ENCODE assay signal across 31 cellular contexts in the genomic region with DNA sequence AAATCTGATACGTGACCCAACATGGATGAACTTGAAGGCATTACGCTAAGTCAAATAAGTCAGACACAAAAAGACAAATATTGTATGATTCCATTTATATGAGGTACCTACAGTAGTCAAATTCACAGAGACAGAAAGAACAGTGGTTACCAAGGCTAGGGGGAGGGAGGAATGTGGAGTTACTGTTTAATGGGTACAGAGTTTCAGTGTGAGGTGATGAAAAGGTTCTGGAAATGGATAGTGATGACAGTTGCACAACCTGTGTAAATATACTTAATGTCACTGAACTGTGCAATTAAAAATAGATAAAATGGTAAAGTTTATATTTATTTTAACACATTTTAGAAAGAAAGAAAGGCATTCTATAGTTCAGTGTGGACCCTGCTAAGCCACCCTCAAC. TPM values are rescaled to one million over a fixed set of nuclear protein-coding genes. Genes with fewer than 3 reads are reported as not detected.
A peak's percentile ranks its signal among the peaks of the same experiment; 100 is the strongest.
DNase-seq lines count a peak whose midpoint lies in the region; ATAC-seq, FAIRE-seq and TF ChIP-seq lines count a peak whose summit lies in the region.
"Had no signal": no experiment of that assay in that cellular context is flagged by ENCODE, and none has a peak within 500 bp of the region (broad histone marks: within the 10 kb centered on the region; RNA-seq: fewer than 3 reads in every experiment).

No MANE protein-coding gene starts in this region.

- ATAC-seq in HepG2 (peak; percentile 86), right lobe of liver (peak; percentile 89 to 95 (median 93)), PC-3 (no peak)
- ATAC-seq: GM12878 had no signal

- peaks cover 52% of the 10 kb centered on the region for H3K4me1 ChIP-seq in HepG2 (ENCODE audit: insufficient read depth, low read length)
- peaks cover 0 to 11% (median 4%) of the 10 kb centered on the region in 4 donors for H3K4me1 ChIP-seq in right lobe of liver
- H3K4me1 ChIP-seq in PC-3 (ENCODE audit: insufficient read depth, low read length), result peaks cover 28% of the 10 kb centered on the region
- H3K4me1 ChIP-seq in uterus, result no peaks in the 10 kb centered on the region
- H3K4me1 ChIP-seq: BE2C, BLaER1 had no signal

- BruUV-seq in HepG2 (replicated peaks; lab: Mats Ljungman, UMichigan), result no TSS peak
- BruUV-seq in PC-3 (replicated peaks; lab: Mats Ljungman, UMichigan), result no TSS peak

- H3F3A ChIP-seq in PC-3 (ENCODE audit: low read length, unreplicated experiment), result no peaks in the 10 kb centered on the region

- H3K27ac ChIP-seq in HepG2 (ENCODE audit: extremely low read length, insufficient read depth, low read length), result no peak overlapping the region
- no peak overlapping the region for H3K27ac ChIP-seq in right lobe of liver
- H3K27ac ChIP-seq in PC-3 (ENCODE audit: low read length), result no peak overlapping the region
- no peak overlapping the region for H3K27ac ChIP-seq in uterus
- H3K27ac ChIP-seq: BLaER1 had no signal

- H3K27me3 ChIP-seq in HepG2 (ENCODE audit: control insufficient read depth in 1 of 2, insufficient read depth in 2 of 2, low read length in 2 of 2) (peaks cover 0 to 11% of the 10 kb centered on the region in 2 experiments; a peak in 2 of 5 replicates), right lobe of liver (no peaks in the 10 kb centered on the region), PC-3 (ENCODE audit: low read length) (no peaks in the 10 kb centered on the region), uterus (no peaks in the 10 kb centered on the region)
- H3K27me3 ChIP-seq: BE2C, BLaER1 had no signal

- TF ChIP-seq EP300 in HepG2 (IDR thresholded peaks at IDR 0.05; ENCODE audit: low read depth in 2 of 2, low read length in 2 of 2), result peak in 1 of 2 experiments; percentile 69; a peak in 2 of 4 replicates
- TF ChIP-seq EP300 in HepG2 (CRISPR knock-in tag; IDR thresholded peaks at IDR 0.05; ENCODE audit: borderline replicate concordance), result 0 out of 2 replicates have a peak, but pooled peaks have one; percentile 10

- POLR2A ChIA-PET in HepG2 (lab: Yijun Ruan, JAX), result no interaction called here
- POLR2A ChIA-PET in PC-3 (lab: Charles Lee; ENCODE audit: unreplicated experiment), result no interaction called here

- DNase-seq in HepG2 (ENCODE audit: low spot score) (peak; percentile 67), right lobe of liver (no peak), iPS-NIHi7 (ENCODE audit: extremely low spot score) (no peak), PC-3 (no peak), uterus (no peak)
- DNase-seq: 8988T; ACHN; BE2C; C1 segment of cervical spinal cord; CD4-positive, alpha-beta memory T cell; CD4-positive, CD25-positive, alpha-beta regulatory T cell; CD8-positive, alpha-beta memory T cell; COR-L47; DMS 273 treated with DMSO at 0.1 percent for 48 hours; DMS153; DMS53; DMS79; DND-41; EL; GDM1 had no signal

- H3K79me2 ChIP-seq in HepG2 (ENCODE audit: insufficient read depth, low read length) (no peaks in the 10 kb centered on the region), PC-3 (ENCODE audit: low read length) (no peaks in the 10 kb centered on the region)

- H3K9ac ChIP-seq in HepG2 (ENCODE audit: insufficient read depth, low read depth, low read length), result no peak overlapping the region
- H3K9ac ChIP-seq in PC-3 (ENCODE audit: low read length), result no peak overlapping the region
- H3K9ac ChIP-seq: BLaER1 had no signal

- 51% methylated on average over 2 of the region's 2 CpGs for WGBS in HepG2 (ENCODE audit: low lambda C conversion rate)
- 61% methylated on average over 2 of the region's 2 CpGs for WGBS in right lobe of liver (ENCODE audit: insufficient coverage, low coverage, low lambda C conversion rate, missing lambda C conversion rate)

- in situ Hi-C loops in HepG2 (cut with HindIII; ENCODE audit: extremely low pct_ligation_motif_present, low pct_unique_long_range_greater_than_20kb), result loop anchor here (25.0 kb wide), 1 partner anchor 346 kb away; no protein-coding TSS in a partner anchor

- CTCF ChIA-PET in HepG2 (lab: Yijun Ruan, JAX; ENCODE audit: low intra/inter-chr PET ratio, low total read pairs) (no interaction called here), PC-3 (lab: Charles Lee) (no interaction called here)

- H3K9me2 ChIP-seq in PC-3 (replicated peaks; ENCODE audit: low read length), result no peaks in the 10 kb centered on the region

- H3K9me3 ChIP-seq in HepG2 (ENCODE audit: low read length), result peaks cover 13% of the 10 kb centered on the region
- H3K9me3 ChIP-seq in right lobe of liver, result no peaks in the 10 kb centered on the region
- H3K9me3 ChIP-seq in PC-3 (ENCODE audit: low read length), result peaks cover 14% of the 10 kb centered on the region
- no peaks in the 10 kb centered on the region for H3K9me3 ChIP-seq in uterus
- H3K9me3 ChIP-seq: BE2C had no signal

- H2AFZ ChIP-seq in HepG2 (ENCODE audit: low read length) (no peak overlapping the region), PC-3 (ENCODE audit: low read length) (no peak overlapping the region)

- FAIRE-seq in islet of Langerhans (lab: Jason Lieb, UNC) (peak; percentile 64), HepG2 (lab: Jason Lieb, UNC) (peak; percentile 52)
- FAIRE-seq: A204.1, GM12878, GM12892, GM18507, GM19239 had no signal

- H3K4me3 ChIP-seq in HepG2 (replicated peaks in 1 of 3; ENCODE audit: insufficient read depth in 1 of 3, low read depth in 2 of 3, low read length in 3 of 3) (no peak overlapping the region), right lobe of liver (no peak overlapping the region), PC-3 (ENCODE audit: low read length) (no peak overlapping the region), uterus (no peak overlapping the region)
- H3K4me3 ChIP-seq: BLaER1, GM12878 had no signal

- TF ChIP-seq CTCF in HepG2 (CRISPR knock-in tag; IDR thresholded peaks at IDR 0.05) (no peak), right lobe of liver (IDR thresholded peaks at IDR 0.05) (no peak), PC-3 (conservative IDR thresholded peaks at IDR 0.05; ENCODE audit: low read depth, low read length) (no peak), uterus (IDR thresholded peaks at IDR 0.05) (no peak)

- TF ChIP-seq POLR2A in HepG2 (IDR thresholded peaks at IDR 0.05; ENCODE audit: insufficient read depth in 1 of 2, low read depth in 2 of 2, low read length in 2 of 2), result no peak
- no peak for TF ChIP-seq POLR2A in right lobe of liver (IDR thresholded peaks at IDR 0.05)
- no peak for TF ChIP-seq POLR2A in uterus (IDR thresholded peaks at IDR 0.05)

- no peaks in the 10 kb centered on the region for H4K20me1 ChIP-seq in HepG2 (ENCODE audit: insufficient read depth, low read length)
- no peaks in the 10 kb centered on the region for H4K20me1 ChIP-seq in PC-3 (ENCODE audit: low read length)
- H4K20me1 ChIP-seq: BLaER1 had no signal

- H3K4me2 ChIP-seq in HepG2 (ENCODE audit: low read depth, low read length) (peak overlapping the region; percentile 14; the same call in 1 of the 2 replicates), PC-3 (ENCODE audit: low read length) (no peak overlapping the region)
- H3K4me2 ChIP-seq: BLaER1 had no signal

- intact Hi-C loops in HepG2 (cut with micrococcal nuclease; ENCODE audit: unreplicated experiment) (no loop called here), right lobe of liver (cut with DNase I) (no loop called here), PC-3 (cut with micrococcal nuclease) (no loop called here), uterus (cut with DNase I; ENCODE audit: low total_unique reads) (no loop called here)

- H3K36me3 ChIP-seq in HepG2 (replicated peaks in 1 of 2; ENCODE audit: control insufficient read depth in 1 of 2, insufficient read depth in 2 of 2, low read length in 2 of 2) (no peaks in the 10 kb centered on the region), right lobe of liver (no peaks in the 10 kb centered on the region), PC-3 (ENCODE audit: low read depth, low read length) (peaks cover 9% of the 10 kb centered on the region; the same call in 1 of the 2 replicates), uterus (no peaks in the 10 kb centered on the region)
- H3K36me3 ChIP-seq: BE2C, BLaER1 had no signal

- no peak for TF ChIP-seq RAD21 in HepG2 (CRISPR knock-in tag; IDR thresholded peaks at IDR 0.05)

TF ChIP-seq in HepG2, 621 proteins besides CTCF, POLR2A, EP300 and RAD21 (continues in another document):
- 0 out of 2 replicates have a peak, but pooled peaks have one; percentile 57 for TF ChIP-seq TARDBP (CRISPR knock-in tag; IDR thresholded peaks at IDR 0.05)
- no peak for TF ChIP-seq RFXAP (CRISPR knock-in tag; IDR thresholded peaks at IDR 0.05; ENCODE audit: borderline replicate concordance)
- TF ChIP-seq SCMH1 (CRISPR knock-in tag; IDR thresholded peaks at IDR 0.05; ENCODE audit: borderline replicate concordance), result no peak
- no peak for TF ChIP-seq ZMAT3 (CRISPR knock-in tag; conservative IDR thresholded peaks at IDR 0.05)

RNA-seq across cellular contexts. Expression of gene TMEM45B, which starts 24.1 kb away (rescaled TPM):
- 17.3 and 29.1 TPM in 2 replicates for total RNA-seq in HepG2 (2016; rRNA removed; fragmentation: Illumina TruSeq; extraction: Trizol)
- 4.8 and 5.2 TPM in 2 replicates for total RNA-seq in HepG2 (2016; cell fraction: cytosol; rRNA removed; fragmentation: Illumina TruSeq; extraction: Trizol; ENCODE audit: low read depth)
- total RNA-seq in HepG2 (2016; cell fraction: insoluble cytoplasmic fraction; rRNA removed; fragmentation: Illumina TruSeq; extraction: Trizol), result 17.2 and 31.3 TPM in 2 replicates
- 8.3 and 11.1 TPM in 2 replicates for total RNA-seq in HepG2 (2016; cell fraction: membrane; rRNA removed; fragmentation: Illumina TruSeq; extraction: Trizol)
- 26.2 and 28.6 TPM in 2 replicates for total RNA-seq in HepG2 (2016; cell fraction: nucleus; rRNA removed; fragmentation: Illumina TruSeq; extraction: Trizol)
- polyA plus RNA-seq in HepG2 (2011; rRNA removed), result 181 and 248 TPM in 2 replicates
- polyA plus RNA-seq in HepG2 (2011; cell fraction: cytosol; rRNA removed), result 203 and 223 TPM in 2 replicates
- 104 and 141 TPM in 2 replicates for polyA plus RNA-seq in HepG2 (2011; cell fraction: nucleus; rRNA removed)
- 166 and 200 TPM in 2 replicates for polyA plus RNA-seq in HepG2 (2012)
- polyA plus RNA-seq in HepG2 (2016; cell fraction: cytosol; fragmentation: Illumina TruSeq; extraction: Trizol; ENCODE audit: low read depth), result 5.1 and 7.6 TPM in 2 replicates
- polyA plus RNA-seq in HepG2 (2016; cell fraction: insoluble cytoplasmic fraction; fragmentation: Illumina TruSeq; extraction: Trizol; ENCODE audit: low read depth), result 13.8 and 13.9 TPM in 2 replicates
- polyA plus RNA-seq in HepG2 (2016; cell fraction: membrane; fragmentation: Illumina TruSeq; extraction: Trizol; ENCODE audit: low read depth), result 7.9 and 8.9 TPM in 2 replicates
- 45.8 and 46.5 TPM in 2 replicates for polyA plus RNA-seq in HepG2 (2016; cell fraction: nucleus; fragmentation: Illumina TruSeq; extraction: Trizol; ENCODE audit: insufficient read depth, low read depth)
- 18.8 and 244 TPM in 2 replicates for polyA minus RNA-seq in HepG2 (2011; rRNA and poly(A)+ RNA removed; ENCODE audit: low replicate concordance)
- 39.7 and 62.5 TPM in 2 replicates for polyA minus RNA-seq in HepG2 (2011; cell fraction: cytosol; rRNA and poly(A)+ RNA removed)
- polyA minus RNA-seq in HepG2 (2011; cell fraction: nucleus; rRNA and poly(A)+ RNA removed), result 45.2 and 49.5 TPM in 2 replicates
- 100 to 1,000 TPM in 1 of 6 experiments, 10 to 100 TPM in 4, 1 to 10 TPM in 1; 10.0 to 126 (median 18.6) TPM for total RNA-seq in right lobe of liver
- 24.0 and 30.4 TPM in 2 replicates for total RNA-seq in PC-3 (2014; rRNA removed)
- total RNA-seq in uterus, result 1 to 10 TPM in 1 of 4 donors, under 1 TPM in 2, not detected in 1; 0.18 to 2.1 (median 0.29) TPM
- total RNA-seq: A673, Daoy, G401 had no signal
- polyA plus RNA-seq: AG04450 had no signal
